19 cellular contexts compared by ENCODE assay signal in the genomic region with DNA sequence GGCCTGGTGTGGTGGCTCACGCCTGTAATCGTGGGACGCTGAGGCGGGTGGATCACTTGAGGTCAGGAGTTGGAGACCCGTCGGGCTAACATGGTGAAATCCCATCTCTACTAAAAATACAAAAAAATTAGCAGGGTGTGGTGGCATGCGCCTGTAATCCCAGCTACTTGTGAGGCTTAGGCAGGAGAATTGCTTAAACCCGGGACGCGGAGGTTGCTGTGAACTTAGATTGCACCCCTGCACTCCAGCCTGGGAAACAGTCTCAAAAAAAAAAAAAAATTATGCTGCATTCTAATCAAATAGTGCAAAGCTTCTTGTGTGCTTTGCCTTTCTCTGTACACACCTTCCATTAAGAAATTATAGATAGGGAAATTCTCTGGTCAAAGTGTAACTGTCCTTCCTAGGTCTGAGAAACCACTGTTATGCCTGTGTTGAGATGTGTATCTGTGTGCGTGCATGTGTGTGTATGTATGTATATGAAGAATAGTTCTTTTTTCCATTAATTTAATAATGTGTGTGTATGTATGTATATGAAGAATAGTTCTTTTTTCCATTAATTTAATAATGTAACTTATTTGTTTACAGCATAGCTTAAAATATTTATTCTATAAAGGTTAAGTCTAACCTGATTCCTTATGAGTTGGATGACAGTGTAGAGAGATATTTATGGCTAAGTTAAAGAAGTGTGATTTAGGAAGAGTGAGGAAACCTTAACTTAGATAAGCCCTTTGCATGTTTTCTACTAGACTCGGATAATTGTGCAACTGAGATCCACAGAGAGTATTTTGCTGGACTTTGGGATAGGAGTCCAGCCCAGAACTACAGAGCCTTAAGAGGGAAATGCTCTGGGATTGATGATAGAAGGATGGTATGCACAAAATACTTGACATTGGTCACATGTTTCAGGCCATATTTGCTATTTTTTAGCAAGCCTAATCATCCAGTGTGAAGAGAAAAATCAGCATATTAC. TPM values are rescaled to one million over a fixed set of nuclear protein-coding genes. Genes with fewer than 3 reads are reported as not detected.
DNase-seq lines count a peak whose midpoint lies in the region; ATAC-seq, FAIRE-seq and TF ChIP-seq lines count a peak whose summit lies in the region.
"Had no signal": no experiment of that assay in that cellular context is flagged by ENCODE, and none has a peak within 500 bp of the region (broad histone marks: within the 10 kb centered on the region; RNA-seq: fewer than 3 reads in every experiment).

No MANE protein-coding gene starts in this region.

- peaks cover 48% of the 10 kb centered on the region for H3K4me1 ChIP-seq in HepG2 (ENCODE audit: insufficient read depth, low read length)
- H3K4me1 ChIP-seq: Peyer's patch had no signal

- BruUV-seq in HepG2 (replicated peaks; lab: Mats Ljungman, UMichigan): no TSS peak

- H3K27me3 Mint-ChIP-seq in CD4-positive, alpha-beta T cell: no peaks in the 10 kb centered on the region
- H3K27me3 Mint-ChIP-seq in activated T-helper 17 cell treated with anti-CD3 and anti-CD28 coated beads, Interleukin-2, amount 50 U/mL, for 72 hours: no peaks in the 10 kb centered on the region

- no peak for DNase-seq in CD4-positive, alpha-beta T cell
- no peak for DNase-seq in Jurkat, Clone E6-1 (ENCODE audit: low read depth, low spot score)
- DNase-seq in HepG2 (ENCODE audit: low spot score) (peak; percentile 51), islet precursor cell (no peak)
- DNase-seq: activated CD4-positive, alpha-beta T cell treated with anti-CD3 and anti-CD28 coated beads for 1 hour; DMS 273 treated with DMSO at 0.1 percent for 48 hours; foreskin melanocyte; NCI-H2081; NCI-H69; Peyer's patch; stimulated activated CD4-positive, alpha-beta T cell treated with anti-CD3 and anti-CD28 coated beads, Interleukin-1b, Interleukin-23, amount 100 ng/mL, for 48 hours had no signal

- no peak for TF ChIP-seq POLR2A in HepG2 (IDR thresholded peaks at IDR 0.05; ENCODE audit: insufficient read depth in 1 of 2, low read depth in 2 of 2, low read length in 2 of 2)

- H3K27ac Mint-ChIP-seq in CD4-positive, alpha-beta T cell: peak overlapping the region; percentile 92
- peak overlapping the region; percentile 100 for H3K27ac Mint-ChIP-seq in activated T-helper 17 cell treated with anti-CD3 and anti-CD28 coated beads, Interleukin-2, amount 50 U/mL, for 72 hours

- no peaks in the 10 kb centered on the region for H3K36me3 ChIP-seq in HepG2 (replicated peaks in 1 of 2; ENCODE audit: control insufficient read depth in 1 of 2, insufficient read depth in 2 of 2, low read length in 2 of 2)
- H3K36me3 ChIP-seq: cardiac muscle cell, Peyer's patch, tibial nerve had no signal

- intact Hi-C loops in CD4-positive, alpha-beta T cell (cut with DNase I, micrococcal nuclease): loop anchor here (5.0 kb wide), 3 partner anchors 33 to 177 kb away; no protein-coding TSS in a partner anchor
- intact Hi-C loops in HepG2 (cut with micrococcal nuclease; ENCODE audit: unreplicated experiment): no loop called here

- no peak overlapping the region for H2AFZ ChIP-seq in HepG2 (ENCODE audit: low read length)

- TF ChIP-seq EP300 in HepG2 (IDR thresholded peaks at IDR 0.05; ENCODE audit: low read depth in 2 of 2, low read length in 2 of 2): 0 out of 4 replicates have a peak, but pooled peaks of 1 of the 2 experiments have one; percentile 26
- TF ChIP-seq EP300 in HepG2 (CRISPR knock-in tag; IDR thresholded peaks at IDR 0.05; ENCODE audit: borderline replicate concordance): no peak

- TF ChIP-seq CTCF in CD4-positive, alpha-beta T cell (IDR thresholded peaks at IDR 0.05): no peak
- no peak for TF ChIP-seq CTCF in HepG2 (CRISPR knock-in tag; IDR thresholded peaks at IDR 0.05)

- no peaks in the 10 kb centered on the region for H3K79me2 ChIP-seq in HepG2 (ENCODE audit: insufficient read depth, low read length)

- H3K9ac ChIP-seq in HepG2 (ENCODE audit: insufficient read depth, low read depth, low read length): no peak overlapping the region

- no peak for TF ChIP-seq RAD21 in HepG2 (CRISPR knock-in tag; IDR thresholded peaks at IDR 0.05)

- H3K4me3 Mint-ChIP-seq in CD4-positive, alpha-beta T cell: peak overlapping the region; percentile 90
- H3K4me3 Mint-ChIP-seq in activated T-helper 17 cell treated with anti-CD3 and anti-CD28 coated beads, Interleukin-2, amount 50 U/mL, for 72 hours: peak overlapping the region; percentile 97
- H3K4me3 Mint-ChIP-seq: neural crest cell had no signal

- peak overlapping the region; percentile 63 for H3K4me3 ChIP-seq in Jurkat, Clone E6-1 (ENCODE audit: low read length)
- H3K4me3 ChIP-seq in HepG2 (replicated peaks in 1 of 3; ENCODE audit: insufficient read depth in 1 of 3, low read depth in 2 of 3, low read length in 3 of 3): no peak overlapping the region
- H3K4me3 ChIP-seq: cardiac muscle cell had no signal

- H3K4me1 Mint-ChIP-seq in CD4-positive, alpha-beta T cell (ENCODE audit: low read depth): peaks cover 71% of the 10 kb centered on the region
- peaks cover 50% of the 10 kb centered on the region for H3K4me1 Mint-ChIP-seq in activated T-helper 17 cell treated with anti-CD3 and anti-CD28 coated beads, Interleukin-2, amount 50 U/mL, for 72 hours

- POLR2A ChIA-PET in CD4-positive, alpha-beta T cell (lab: Charles Lee): interaction anchor here (0.7 to 19.9 kb wide), 9 partner anchors 10 to 175 kb away, joined by 3 to 621 read pairs (median 6); no protein-coding TSS in a partner anchor
- POLR2A ChIA-PET in HepG2 (lab: Yijun Ruan, JAX): no interaction called here

- H3K27me3 ChIP-seq in CD4-positive, alpha-beta T cell (ENCODE audit: control insufficient read depth, insufficient read depth, low read length): no peaks in the 10 kb centered on the region
- H3K27me3 ChIP-seq in HepG2 (ENCODE audit: control insufficient read depth in 1 of 2, insufficient read depth in 2 of 2, low read length in 2 of 2): no peaks in the 10 kb centered on the region
- H3K27me3 ChIP-seq: cardiac muscle cell, Peyer's patch, tibial nerve had no signal

- in situ Hi-C loops in HepG2 (cut with HindIII; ENCODE audit: extremely low pct_ligation_motif_present, low pct_unique_long_range_greater_than_20kb): no loop called here

- no peak for FAIRE-seq in HepG2 (lab: Jason Lieb, UNC)
- FAIRE-seq: H54 had no signal

- peaks cover 84% of the 10 kb centered on the region for H3K36me3 Mint-ChIP-seq in CD4-positive, alpha-beta T cell (ENCODE audit: low read depth)
- peaks cover 93% of the 10 kb centered on the region for H3K36me3 Mint-ChIP-seq in activated T-helper 17 cell treated with anti-CD3 and anti-CD28 coated beads, Interleukin-2, amount 50 U/mL, for 72 hours (ENCODE audit: low read depth)

- H3K27ac ChIP-seq in CD4-positive, alpha-beta T cell (ENCODE audit: low read depth, low read length): peak overlapping the region; percentile 92
- no peak overlapping the region for H3K27ac ChIP-seq in HepG2 (ENCODE audit: extremely low read length, insufficient read depth, low read length)
- H3K27ac ChIP-seq: cardiac muscle cell had no signal

- 39% methylated on average over 12 of the region's 12 CpGs for WGBS in HepG2 (ENCODE audit: low lambda C conversion rate)

- CTCF ChIA-PET in CD4-positive, alpha-beta T cell (lab: Charles Lee): interaction anchor here (2.6 to 3.3 kb wide), 2 partner anchors 31 to 106 kb away, joined by 7 to 19 read pairs; no protein-coding TSS in a partner anchor
- CTCF ChIA-PET in HepG2 (lab: Yijun Ruan, JAX; ENCODE audit: low intra/inter-chr PET ratio, low total read pairs): no interaction called here

- peak overlapping the region; percentile 22 for H3K4me2 ChIP-seq in HepG2 (ENCODE audit: low read depth, low read length)

- H4K20me1 ChIP-seq in HepG2 (ENCODE audit: insufficient read depth, low read length): no peaks in the 10 kb centered on the region

- H3K9me3 ChIP-seq in CD4-positive, alpha-beta T cell (ENCODE audit: control insufficient read depth, low read length): no peaks in the 10 kb centered on the region
- no peaks in the 10 kb centered on the region for H3K9me3 ChIP-seq in HepG2 (ENCODE audit: low read length)
- H3K9me3 ChIP-seq: Peyer's patch, tibial nerve had no signal

- ATAC-seq in CD4-positive, alpha-beta T cell (ENCODE audit: poor library complexity): no peak
- no peak for ATAC-seq in activated T-helper 17 cell treated with anti-CD3 and anti-CD28 coated beads, Interleukin-2, amount 50 U/mL, for 72 hours (replicated peaks)
- ATAC-seq in HepG2 (peak; percentile 63), GM19455 (IDR thresholded peaks at IDR 0.05; ENCODE audit: unreplicated experiment) (no peak), HG03045 (IDR thresholded peaks at IDR 0.05; ENCODE audit: unreplicated experiment) (no peak), GM18861 (IDR thresholded peaks at IDR 0.05; ENCODE audit: unreplicated experiment) (no peak)

- H3K9me3 Mint-ChIP-seq in CD4-positive, alpha-beta T cell: no peaks in the 10 kb centered on the region
- H3K9me3 Mint-ChIP-seq in activated T-helper 17 cell treated with anti-CD3 and anti-CD28 coated beads, Interleukin-2, amount 50 U/mL, for 72 hours: no peaks in the 10 kb centered on the region
- H3K9me3 Mint-ChIP-seq: neural crest cell had no signal

RNA-seq across cellular contexts. Expression of a gene that starts 2.7 kb away (rescaled TPM):
- 100 to 1,000 TPM; 128 to 130 TPM for total RNA-seq in CD4-positive, alpha-beta T cell
- 6.0 TPM for polyA plus RNA-seq in Jurkat, Clone E6-1 (2012; ENCODE audit: insufficient read depth, insufficient read length)
- 100 to 1,000 TPM; 242 to 382 TPM for total RNA-seq in activated T-helper 17 cell treated with anti-CD3 and anti-CD28 coated beads, Interleukin-2, amount 50 U/mL, for 72 hours
- total RNA-seq in HepG2 (2016; rRNA removed; fragmentation: Illumina TruSeq; extraction: Trizol): not detected in 2 replicates
- total RNA-seq in HepG2 (2016; cell fraction: cytosol; rRNA removed; fragmentation: Illumina TruSeq; extraction: Trizol; ENCODE audit: low read depth): not detected in 2 replicates
- not detected in 2 replicates for total RNA-seq in HepG2 (2016; cell fraction: insoluble cytoplasmic fraction; rRNA removed; fragmentation: Illumina TruSeq; extraction: Trizol)
- total RNA-seq in HepG2 (2016; cell fraction: membrane; rRNA removed; fragmentation: Illumina TruSeq; extraction: Trizol): 0.03 TPM in 1 of 2 replicates, not detected in the other
- not detected in 2 replicates for total RNA-seq in HepG2 (2016; cell fraction: nucleus; rRNA removed; fragmentation: Illumina TruSeq; extraction: Trizol)
- polyA plus RNA-seq in HepG2 (2011; rRNA removed): not detected in 2 replicates
- polyA plus RNA-seq in HepG2 (2011; cell fraction: cytosol; rRNA removed): 0.03 TPM in 2 replicates
- not detected in 2 replicates for polyA plus RNA-seq in HepG2 (2011; cell fraction: nucleus; rRNA removed)
- not detected in 2 replicates for polyA plus RNA-seq in HepG2 (2012)
- not detected in 2 replicates for polyA plus RNA-seq in HepG2 (2016; cell fraction: cytosol; fragmentation: Illumina TruSeq; extraction: Trizol; ENCODE audit: low read depth)
- not detected in 2 replicates for polyA plus RNA-seq in HepG2 (2016; cell fraction: insoluble cytoplasmic fraction; fragmentation: Illumina TruSeq; extraction: Trizol; ENCODE audit: low read depth)
- not detected in 2 replicates for polyA plus RNA-seq in HepG2 (2016; cell fraction: membrane; fragmentation: Illumina TruSeq; extraction: Trizol; ENCODE audit: low read depth)
- polyA plus RNA-seq in HepG2 (2016; cell fraction: nucleus; fragmentation: Illumina TruSeq; extraction: Trizol; ENCODE audit: insufficient read depth, low read depth): not detected in 2 replicates
- not detected in 2 replicates for polyA minus RNA-seq in HepG2 (2011; rRNA and poly(A)+ RNA removed; ENCODE audit: low replicate concordance)
- not detected in 2 replicates for polyA minus RNA-seq in HepG2 (2011; cell fraction: cytosol; rRNA and poly(A)+ RNA removed)
- polyA minus RNA-seq in HepG2 (2011; cell fraction: nucleus; rRNA and poly(A)+ RNA removed): not detected in 2 replicates
- total RNA-seq: cardiac muscle cell, neural crest cell had no signal
- polyA plus RNA-seq: cardiac muscle cell had no signal

Comparison
In these comparisons a context has a peak if more than half of its experiments do, and no peak if none do; other contexts are left out.
1. RNA of a gene that starts 2.7 kb away (total RNA-seq): 242 to 382 TPM in activated T-helper 17 cell treated with anti-CD3 and anti-CD28 coated beads, Interleukin-2, amount 50 U/mL, for 72 hours and 128 to 130 TPM in CD4-positive, alpha-beta T cell; 0.03 TPM in HepG2; every median in the first group is over 100 times any median in the second.